Comparison of ENCODE assay signal across 26 cellular contexts in the genomic region with DNA sequence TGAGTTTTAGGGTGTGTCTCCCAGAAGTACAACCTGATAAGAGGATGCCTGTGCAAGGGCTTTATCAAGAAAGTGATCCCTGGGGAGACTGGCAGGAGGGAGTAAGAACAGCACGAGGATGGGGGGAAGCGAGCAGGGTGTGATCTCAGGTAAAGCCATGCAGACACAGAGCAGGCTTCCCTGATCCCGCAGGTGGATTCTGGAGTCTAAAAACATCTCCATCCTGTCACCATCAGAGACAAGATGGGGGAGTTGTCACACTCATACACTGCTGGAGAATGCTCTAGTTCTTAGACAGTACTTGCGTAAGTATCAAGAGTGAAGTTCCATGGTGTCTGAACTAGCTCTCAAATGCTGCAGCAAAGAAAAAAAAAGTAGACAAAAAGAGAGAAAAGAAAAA.
"Had no signal": no experiment of that assay in that cellular context is flagged by ENCODE, and none has a peak within 500 bp of the region (broad histone marks: within the 10 kb centered on the region; RNA-seq: fewer than 3 reads in every experiment).

No MANE protein-coding gene starts in this region.

- H2AFZ ChIP-seq: neural progenitor cell, parathyroid adenoma had no signal

- H3K27me3 Mint-ChIP-seq: dendritic cell treated with granulocyte-macrophage colony-stimulating factor and Interleukin-4, amounts not matched to agents 40 ng/mL and 50 ng/mL, for 4 days; memory B cell; naive B cell; natural killer cell treated with Interleukin-12 subunit alpha and Interleukin-12 subunit beta and Interleukin-15 and Interleukin-18, amount 100 ng/mL, for 72 hours; progenitor cell of endocrine pancreas had no signal

- H3K9me3 Mint-ChIP-seq: dendritic cell treated with granulocyte-macrophage colony-stimulating factor and Interleukin-4, amounts not matched to agents 40 ng/mL and 50 ng/mL, for 4 days; endodermal cell; memory B cell; natural killer cell treated with Interleukin-12 subunit alpha and Interleukin-12 subunit beta and Interleukin-15 and Interleukin-18, amount 100 ng/mL, for 72 hours; stimulated activated effector memory CD8-positive, alpha-beta T cell treated with anti-CD3 and anti-CD28 coated beads, Interleukin-12 subunit alpha, Interleukin-12 subunit beta, amount 100 ng/mL, for 72 hours had no signal

- H3K4me1 Mint-ChIP-seq: memory B cell; naive B cell; stimulated activated effector memory CD8-positive, alpha-beta T cell treated with anti-CD3 and anti-CD28 coated beads, Interleukin-12 subunit alpha, Interleukin-12 subunit beta, amount 100 ng/mL, for 72 hours had no signal

- ATAC-seq: foreskin keratinocyte; gastroesophageal sphincter; heart right ventricle; left lobe of liver; natural killer cell treated with Interleukin-12 subunit alpha and Interleukin-12 subunit beta and Interleukin-15 and Interleukin-18, amount 100 ng/mL, for 72 hours; sciatic nerve; stimulated activated effector memory CD8-positive, alpha-beta T cell treated with anti-CD3 and anti-CD28 coated beads, Interleukin-12 subunit alpha, Interleukin-12 subunit beta, amount 100 ng/mL, for 72 hours had no signal

- H3K4me3 Mint-ChIP-seq: dendritic cell treated with granulocyte-macrophage colony-stimulating factor and Interleukin-4, amounts not matched to agents 40 ng/mL and 50 ng/mL, for 4 days; endodermal cell; memory B cell; naive B cell; natural killer cell treated with Interleukin-12 subunit alpha and Interleukin-12 subunit beta and Interleukin-15 and Interleukin-18, amount 100 ng/mL, for 72 hours; neural progenitor cell; stimulated activated effector memory CD8-positive, alpha-beta T cell treated with anti-CD3 and anti-CD28 coated beads, Interleukin-12 subunit alpha, Interleukin-12 subunit beta, amount 100 ng/mL, for 72 hours had no signal

- H3K4me2 ChIP-seq: neural progenitor cell had no signal

- H3K27ac ChIP-seq: colonic mucosa, epithelial cell of prostate, esophagus muscularis mucosa, foreskin keratinocyte, gastroesophageal sphincter, heart right ventricle, neural progenitor cell, parathyroid adenoma, right atrium auricular region, stomach, thyroid gland had no signal

- H3K9me3 ChIP-seq: colonic mucosa, esophagus muscularis mucosa, gastroesophageal sphincter, heart right ventricle, right atrium auricular region, thyroid gland had no signal

- H3K27ac Mint-ChIP-seq: dendritic cell treated with granulocyte-macrophage colony-stimulating factor and Interleukin-4, amounts not matched to agents 40 ng/mL and 50 ng/mL, for 4 days; endodermal cell; memory B cell; naive B cell; natural killer cell treated with Interleukin-12 subunit alpha and Interleukin-12 subunit beta and Interleukin-15 and Interleukin-18, amount 100 ng/mL, for 72 hours; progenitor cell of endocrine pancreas; stimulated activated effector memory CD8-positive, alpha-beta T cell treated with anti-CD3 and anti-CD28 coated beads, Interleukin-12 subunit alpha, Interleukin-12 subunit beta, amount 100 ng/mL, for 72 hours had no signal

- H3K4me1 ChIP-seq: colonic mucosa, esophagus muscularis mucosa, foreskin keratinocyte, gastroesophageal sphincter, heart right ventricle, neural progenitor cell, parathyroid adenoma, right atrium auricular region, thyroid gland had no signal

- H3K27me3 ChIP-seq: colonic mucosa, foreskin keratinocyte, gastroesophageal sphincter, neural progenitor cell, right atrium auricular region, thyroid gland had no signal

- H3K36me3 Mint-ChIP-seq: memory B cell; naive B cell; natural killer cell treated with Interleukin-12 subunit alpha and Interleukin-12 subunit beta and Interleukin-15 and Interleukin-18, amount 100 ng/mL, for 72 hours; neural progenitor cell; stimulated activated effector memory CD8-positive, alpha-beta T cell treated with anti-CD3 and anti-CD28 coated beads, Interleukin-12 subunit alpha, Interleukin-12 subunit beta, amount 100 ng/mL, for 72 hours had no signal

- H3K36me3 ChIP-seq: colonic mucosa, esophagus muscularis mucosa, gastroesophageal sphincter, heart right ventricle, neural progenitor cell, right atrium auricular region, stomach, thyroid gland had no signal

- DNase-seq: effector CD8-positive, alpha-beta T cell; endodermal cell; foreskin keratinocyte; heart right ventricle; naive B cell; stimulated activated CD4-positive, alpha-beta T cell treated with anti-CD3 and anti-CD28 coated beads, Interleukin-2, amount 100 ng/mL, for 24 hours; stimulated activated CD4-positive, alpha-beta T cell treated with anti-CD3 and anti-CD28 coated beads, Interleukin-4, amount 100 ng/mL, for 24 hours; stimulated activated naive CD4-positive, alpha-beta T cell treated with Interleukin-2 at 50 U/mL for 16 hours; stomach; thyroid gland; trophoblast cell had no signal

- H3K4me3 ChIP-seq: colonic mucosa, esophagus muscularis mucosa, gastroesophageal sphincter, heart right ventricle, lung, neural progenitor cell, right atrium auricular region, stomach, thyroid gland had no signal
